Comparison of ENCODE assay signal across 21 cellular contexts in genomic region chr18:48363167-48363566, GRCh38. TPM values are rescaled to one million over a fixed set of nuclear protein-coding genes. Genes with fewer than 3 reads are reported as not detected.
"Had no signal": no experiment of that assay in that cellular context is flagged by ENCODE, and none has a peak within 500 bp of the region (broad histone marks: within the 10 kb centered on the region; RNA-seq: fewer than 3 reads in every experiment).

No MANE protein-coding gene starts in this region.

- H3K27me3 ChIP-seq: gastrocnemius medialis, left lung, sigmoid colon, testis, tibial artery, upper lobe of left lung had no signal

- H3K27ac ChIP-seq: epithelial cell of prostate, gastrocnemius medialis, left lung, parathyroid adenoma, sigmoid colon, testis, tibial artery, upper lobe of left lung had no signal

- ATAC-seq: esophagus mucosa; gastrocnemius medialis; left lung; naive thymus-derived CD8-positive, alpha-beta T cell; stimulated activated effector memory CD8-positive, alpha-beta T cell treated with anti-CD3 and anti-CD28 coated beads, Interleukin-12 subunit alpha, Interleukin-12 subunit beta, amount 100 ng/mL, for 72 hours; stimulated activated naive CD8-positive, alpha-beta T cell treated with anti-CD3 and anti-CD28 coated beads, Interleukin-15, Interleukin-2, amounts not matched to agents 100 U/mL and 50 U/mL, for 24 hours had no signal

- H2AFZ ChIP-seq: parathyroid adenoma had no signal

- H3K9me3 ChIP-seq: gastrocnemius medialis, testis, tibial artery, upper lobe of left lung had no signal

- H3K4me1 ChIP-seq: gastrocnemius medialis, left lung, parathyroid adenoma, sigmoid colon, upper lobe of left lung had no signal

- H3K36me3 ChIP-seq: gastrocnemius medialis, left lung, sigmoid colon, tibial artery, upper lobe of left lung had no signal

- H3K79me2 ChIP-seq: parathyroid adenoma had no signal

- H3K9ac ChIP-seq: parathyroid adenoma had no signal

- DNase-seq: cerebellar nuclear complex; effector CD8-positive, alpha-beta T cell; foreskin fibroblast; gastrocnemius medialis; kidney; left lung; mesenchymal stem cell; naive thymus-derived CD8-positive, alpha-beta T cell; occipital lobe; stimulated activated CD4-positive, alpha-beta T cell treated with anti-CD3 and anti-CD28 coated beads, Interleukin-2, amount 100 ng/mL, for 24 hours; stimulated activated CD4-positive, alpha-beta T cell treated with anti-CD3 and anti-CD28 coated beads, Interleukin-4, amount 100 ng/mL, for 24 hours; stimulated activated naive CD8-positive, alpha-beta T cell treated with anti-CD3 and anti-CD28 coated beads, Interleukin-15, Interleukin-2, amounts not matched to agents 100 U/mL and 50 U/mL, for 24 hours; substantia nigra; testis; tibial artery; upper lobe of left lung had no signal

- H3K4me3 ChIP-seq: gastrocnemius medialis, left lung, sigmoid colon, testis, tibial artery, upper lobe of left lung had no signal

RNA-seq across cellular contexts. Expression of gene ZBTB7C, which starts 46.0 kb away (rescaled TPM):
- total RNA-seq: naive thymus-derived CD8-positive, alpha-beta T cell had no signal
